ENCODE assay signal across 22 cellular contexts in the genomic region with DNA sequence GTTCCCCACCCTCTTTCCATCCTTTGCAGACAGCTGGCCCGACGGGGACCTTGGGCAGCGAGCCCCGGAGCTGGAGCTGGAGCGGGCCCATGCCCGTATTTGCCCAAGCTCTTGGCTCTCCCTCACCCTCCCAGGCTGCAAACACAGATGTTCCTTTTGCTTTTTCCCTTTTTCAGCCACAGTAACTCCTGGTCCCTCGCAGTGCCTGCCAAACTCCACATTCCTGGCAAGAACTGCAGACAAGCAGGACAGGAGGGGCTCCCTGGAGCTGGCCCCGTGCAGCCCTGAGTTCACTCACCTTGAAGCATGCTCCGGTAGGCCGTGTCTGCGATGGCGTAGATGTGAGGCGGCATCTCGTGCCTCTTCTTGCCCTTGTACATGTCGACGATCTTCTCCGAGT. TPM values are rescaled to one million over a fixed set of nuclear protein-coding genes. Genes with fewer than 3 reads are reported as not detected.
DNase-seq lines count a peak whose midpoint lies in the region; ATAC-seq, FAIRE-seq and TF ChIP-seq lines count a peak whose summit lies in the region.
"Had no signal": no experiment of that assay in that cellular context is flagged by ENCODE, and none has a peak within 500 bp of the region (broad histone marks: within the 10 kb centered on the region; RNA-seq: fewer than 3 reads in every experiment).

No MANE protein-coding gene starts in this region.

- intact Hi-C loops in body of pancreas (cut with DNase I) = no loop called here

- H3K27me3 ChIP-seq in body of pancreas = no peaks in the 10 kb centered on the region
- no peaks in the 10 kb centered on the region for H3K27me3 ChIP-seq in suprapubic skin
- H3K27me3 ChIP-seq: neutrophil had no signal

- peak; percentile 68 for ATAC-seq in body of pancreas
- ATAC-seq: esophagus mucosa had no signal

- H3K36me3 ChIP-seq in body of pancreas (replicated peaks in 1 of 2; ENCODE audit: insufficient read depth in 1 of 2, low read depth in 2 of 2) (no peaks in the 10 kb centered on the region), suprapubic skin (no peaks in the 10 kb centered on the region)
- H3K36me3 ChIP-seq: neutrophil had no signal

- 19 to 32% methylated on average over 12 to 17 of the region's 17 CpGs for WGBS in body of pancreas, 2 donors
- WGBS in suprapubic skin = 57% methylated on average over 17 of the region's 17 CpGs

- TF ChIP-seq POLR2A in body of pancreas (IDR thresholded peaks at IDR 0.05) (no peak), suprapubic skin (IDR thresholded peaks at IDR 0.05) (no peak)

- H3K9me3 ChIP-seq in body of pancreas (no peaks in the 10 kb centered on the region), suprapubic skin (no peaks in the 10 kb centered on the region)
- H3K9me3 ChIP-seq: neutrophil had no signal

- peak; percentile 41 for TF ChIP-seq EP300 in suprapubic skin (IDR thresholded peaks at IDR 0.05)

- H3K4me3 ChIP-seq in body of pancreas (no peak overlapping the region), suprapubic skin (no peak overlapping the region)

- DNase-seq in NCI-H1694 (lab: John Stamatoyannopoulos, UW) (peak; percentile 54), body of pancreas (peak; percentile 60 to 88 (median 73)), mesenteric fat pad (ENCODE audit: low spot score) (peak; percentile 71), suprapubic skin (ENCODE audit: low spot score in 2 of 2) (no peak), KG1 (lab: John Stamatoyannopoulos, UW) (no peak), HTR-8/SVneo (ENCODE audit: insufficient read length, low spot score) (no peak), SW 1271 (lab: John Stamatoyannopoulos, UW) (no peak)
- no peak for DNase-seq in stimulated activated CD4-positive, alpha-beta T cell treated with anti-CD3 and anti-CD28 coated beads, Interleukin-12 subunit alpha, Interleukin-12 subunit beta, amount 100 ng/mL, for 4 hours
- DNase-seq: activated CD4-positive, alpha-beta memory T cell treated with anti-CD3 and anti-CD28 coated beads, Interleukin-2, amount 10 ng/mL, durations not matched to agents 7 days and 5 days; activated naive CD4-positive, alpha-beta T cell treated with Interleukin-2 at 50 U/mL for 16 hours; activated T-cell treated with anti-CD3 and anti-CD28 coated beads, Interleukin-2, amount 50 U/mL, for 1 hour; CD4-positive, alpha-beta memory T cell; cerebellar nuclear complex; DMS53; effector CD8-positive, alpha-beta T cell; NCI-H2081 treated with DMSO at 0.1 percent for 48 hours; NCI-H524 had no signal

- peak overlapping the region in 2 of 4 donors; percentile 9 to 38 for H3K27ac ChIP-seq in body of pancreas
- H3K27ac ChIP-seq in suprapubic skin = no peak overlapping the region
- H3K27ac ChIP-seq: neutrophil had no signal

- peak in 1 of 7 experiments; percentile 1 for TF ChIP-seq CTCF in body of pancreas (IDR thresholded peaks at IDR 0.05)
- TF ChIP-seq CTCF in suprapubic skin (IDR thresholded peaks at IDR 0.05) = no peak

- H3K4me1 ChIP-seq in body of pancreas (peaks cover 21% of the 10 kb centered on the region), suprapubic skin (no peaks in the 10 kb centered on the region)

- no peak for FAIRE-seq in HTR-8/SVneo (lab: Jason Lieb, UNC)
- FAIRE-seq: GM12891 had no signal

RNA-seq across cellular contexts. Expression of gene MYH11, which starts 33.9 kb away (rescaled TPM):
- total RNA-seq in body of pancreas = 10 to 100 TPM; 14.2 to 19.7 TPM
- 53.5 TPM for total RNA-seq in mesenteric fat pad
- 10 to 100 TPM; 24.2 to 54.8 (median 36.0) TPM for total RNA-seq in suprapubic skin
- total RNA-seq: glomerular endothelial cell, H4 had no signal

Comparison
In these comparisons a context has a peak if more than half of its experiments do, and no peak if none do; other contexts are left out.
1. DNase-seq: peak in NCI-H1694 (single experiment), body of pancreas (4 of 4) and mesenteric fat pad (single experiment); none in suprapubic skin (0 of 2), KG1 (single experiment), HTR-8/SVneo (single experiment), SW 1271 (0 of 2) and stimulated activated CD4-positive, alpha-beta T cell treated with anti-CD3 and anti-CD28 coated beads, Interleukin-12 subunit alpha, Interleukin-12 subunit beta, amount 100 ng/mL, for 4 hours (single experiment).